In genomic region chrX:11064851-11065600, GRCh38 we compare ENCODE assay signal across 12 cellular contexts. TPM values are rescaled to one million over a fixed set of nuclear protein-coding genes. Genes with fewer than 3 reads are reported as not detected.
A peak's percentile ranks its signal among the peaks of the same experiment; 100 is the strongest.
DNase-seq lines count a peak whose midpoint lies in the region; ATAC-seq and TF ChIP-seq lines count a peak whose summit lies in the region.
"Had no signal": no experiment of that assay in that cellular context is flagged by ENCODE, and none has a peak within 500 bp of the region (broad histone marks: within the 10 kb centered on the region; RNA-seq: fewer than 3 reads in every experiment).

No MANE protein-coding gene starts in this region.

- TF ChIP-seq CTCF in breast epithelium (IDR thresholded peaks at IDR 0.05): no peak

- H3K4me1 ChIP-seq in right cardiac atrium (ENCODE audit: control insufficient read depth, insufficient read depth, low read length) (peaks cover 2% of the 10 kb centered on the region), breast epithelium (no peaks in the 10 kb centered on the region), aorta (ENCODE audit: control insufficient read depth in 1 of 2, insufficient read depth in 2 of 2, low read length in 2 of 2) (no peaks in the 10 kb centered on the region)

- CTCF ChIA-PET in HEK293T (lab: Yijun Ruan, JAX): no interaction called here

- H3K27me3 ChIP-seq in right cardiac atrium (ENCODE audit: control insufficient read depth, insufficient read depth): no peaks in the 10 kb centered on the region
- peaks cover 0 to 1% of the 10 kb centered on the region in 2 donors for H3K27me3 ChIP-seq in breast epithelium
- H3K27me3 ChIP-seq in aorta (ENCODE audit: control insufficient read depth in 1 of 2, insufficient read depth in 2 of 2, low read length in 1 of 2): no peaks in the 10 kb centered on the region

- ATAC-seq in right cardiac atrium: peak; percentile 59 to 62
- ATAC-seq in Right ventricle myocardium inferior: no peak
- no peak for ATAC-seq in aorta (ENCODE audit: low FRiP score)
- ATAC-seq: effector memory CD8-positive, alpha-beta T cell had no signal

- H3K9me3 ChIP-seq in right cardiac atrium (ENCODE audit: control insufficient read depth, low read length): no peaks in the 10 kb centered on the region
- H3K9me3 ChIP-seq in breast epithelium: no peaks in the 10 kb centered on the region
- H3K9me3 ChIP-seq in aorta (ENCODE audit: control insufficient read depth, low read length): no peaks in the 10 kb centered on the region

- intact Hi-C loops in right cardiac atrium (cut with DNase I): no loop called here
- intact Hi-C loops in Right ventricle myocardium inferior (cut with DNase I): no loop called here
- intact Hi-C loops in breast epithelium (cut with DNase I; ENCODE audit: low total_unique reads): no loop called here
- intact Hi-C loops in aorta (cut with DNase I): no loop called here

- POLR2A ChIA-PET in HEK293T (lab: Yijun Ruan, JAX): no interaction called here

- H3K4me3 ChIP-seq in right cardiac atrium (ENCODE audit: low read length) (no peak overlapping the region), breast epithelium (no peak overlapping the region), aorta (ENCODE audit: low read length in 2 of 2) (no peak overlapping the region)

- H3K27ac ChIP-seq in right cardiac atrium (ENCODE audit: low read length): no peak overlapping the region
- peak overlapping the region; percentile 4 to 42 for H3K27ac ChIP-seq in breast epithelium
- no peak overlapping the region for H3K27ac ChIP-seq in aorta (ENCODE audit: low read depth in 1 of 2, low read length in 2 of 2)

- 54% methylated on average over 8 of the region's 8 CpGs for WGBS in right cardiac atrium
- WGBS in aorta, 2 donors: 12 to 31% methylated on average over 8 of the region's 8 CpGs

- peak in 1 of 3 donors; percentile 21 for DNase-seq in right cardiac atrium
- no peak for DNase-seq in Right ventricle myocardium inferior (ENCODE audit: missing footprints)
- no peak for DNase-seq in breast epithelium (ENCODE audit: low spot score in 2 of 2)
- DNase-seq in kidney glomerular epithelial cell (lab: John Stamatoyannopoulos, UW): peak; percentile 34
- DNase-seq in SKM-1 treated with dmso at 0.1 percent for 144 hours (lab: John Stamatoyannopoulos, UW; ENCODE audit: unreplicated experiment): no peak
- DNase-seq in aorta: no peak
- no peak for DNase-seq in HEK293T (ENCODE audit: extremely low spot score)
- no peak for DNase-seq in NCI-H2171 (lab: John Stamatoyannopoulos, UW)
- DNase-seq: AML-193; effector memory CD8-positive, alpha-beta T cell; NK-92 treated with Interleukin-12 subunit alpha and Interleukin-12 subunit beta, amount 100 ng/mL, for 24 hours; small intestine had no signal

- H3K36me3 ChIP-seq in breast epithelium: no peaks in the 10 kb centered on the region
- H3K36me3 ChIP-seq in aorta (ENCODE audit: control insufficient read depth in 1 of 2, insufficient read depth in 2 of 2, low read length in 1 of 2): no peaks in the 10 kb centered on the region

- TF ChIP-seq POLR2A in breast epithelium (IDR thresholded peaks at IDR 0.05): no peak

TF ChIP-seq in HEK293T, 16 proteins besides CTCF, POLR2A, EP300 and RAD21:
- TF ChIP-seq SUZ12 (IDR thresholded peaks at IDR 0.05) (no peak), CTBP1 (IDR thresholded peaks at IDR 0.05; ENCODE audit: borderline replicate concordance) (no peak), TARDBP (IDR thresholded peaks at IDR 0.05) (no peak), L3MBTL2 (conservative IDR thresholded peaks at IDR 0.05) (no peak), BHLHE40 (IDR thresholded peaks at IDR 0.05; ENCODE audit: borderline replicate concordance) (no peak), SP1 (IDR thresholded peaks at IDR 0.05) (no peak), FOXA1 (IDR thresholded peaks at IDR 0.05) (no peak), FOXK2 (IDR thresholded peaks at IDR 0.05) (no peak), LEF1 (IDR thresholded peaks at IDR 0.05; ENCODE audit: borderline replicate concordance) (no peak), FOXM1 (IDR thresholded peaks at IDR 0.05; ENCODE audit: borderline replicate concordance) (no peak), NFRKB (IDR thresholded peaks at IDR 0.05) (no peak), HDGF (IDR thresholded peaks at IDR 0.05; ENCODE audit: borderline replicate concordance) (no peak), ARNT (IDR thresholded peaks at IDR 0.05) (no peak), PKNOX1 (IDR thresholded peaks at IDR 0.05) (no peak), ZNF384 (IDR thresholded peaks at IDR 0.05) (no peak), ELF4 (IDR thresholded peaks at IDR 0.05) (no peak)

RNA-seq across cellular contexts. Expression of gene HCCS, which starts 46.1 kb away (rescaled TPM):
- total RNA-seq in right cardiac atrium: 10 to 100 TPM; 40.9 to 63.0 (median 55.9) TPM
- 48.3 TPM for polyA plus RNA-seq in right cardiac atrium
- total RNA-seq in Right ventricle myocardium inferior: 50.8 TPM
- total RNA-seq in breast epithelium: 1 to 10 TPM; 7.9 to 9.4 (median 8.9) TPM
- 10 to 100 TPM; 14.0 to 18.1 TPM for total RNA-seq in aorta
- 10 to 100 TPM; 10.9 to 27.2 TPM for polyA plus RNA-seq in aorta

Comparison
In these comparisons a context has a peak if more than half of its experiments do, and no peak if none do; other contexts are left out.
1. ATAC-seq: peak in right cardiac atrium (2 of 2); none in Right ventricle myocardium inferior (single experiment) and aorta (single experiment).
2. H3K27ac ChIP-seq: peak in breast epithelium (2 of 2); none in right cardiac atrium (single experiment) and aorta (0 of 2).